In genomic region chr14:79735121-79735520, GRCh38 we compare ENCODE assay signal across 28 cellular contexts.
"Had no signal": no experiment of that assay in that cellular context is flagged by ENCODE, and none has a peak within 500 bp of the region (broad histone marks: within the 10 kb centered on the region; RNA-seq: fewer than 3 reads in every experiment).

No MANE protein-coding gene starts in this region.

- H3K4me3 ChIP-seq: colonic mucosa, coronary artery, dorsolateral prefrontal cortex, esophagus muscularis mucosa, esophagus squamous epithelium, gastrocnemius medialis, gastroesophageal sphincter, heart left ventricle had no signal

- DNase-seq: colonic mucosa; cortex of kidney; dermis blood vessel endothelial cell; dorsolateral prefrontal cortex; effector CD4-positive, alpha-beta T cell; effector CD8-positive, alpha-beta T cell; effector memory CD4-positive, alpha-beta T cell; effector memory CD8-positive, alpha-beta T cell; endodermal cell; erythroblast; esophagus squamous epithelium; foreskin fibroblast; foreskin keratinocyte; foreskin melanocyte; gastrocnemius medialis; glutamatergic neuron; head of caudate nucleus; heart left ventricle had no signal

- ATAC-seq: effector memory CD8-positive, alpha-beta T cell; esophagus mucosa; foreskin keratinocyte; gastrocnemius medialis; gastroesophageal sphincter; heart left ventricle had no signal

- FAIRE-seq: colon, endometrium, endothelial cell of umbilical vein, frontal cortex had no signal

- H3K9me3 ChIP-seq: colonic mucosa, gastrocnemius medialis had no signal

- H3K27me3 ChIP-seq: colonic mucosa, dorsolateral prefrontal cortex, esophagus muscularis mucosa, foreskin keratinocyte, gastrocnemius medialis, gastroesophageal sphincter, heart left ventricle had no signal

- H3K27me3 Mint-ChIP-seq: dendritic cell treated with granulocyte-macrophage colony-stimulating factor and Interleukin-4, amounts not matched to agents 40 ng/mL and 50 ng/mL, for 4 days; effector memory CD8-positive, alpha-beta T cell had no signal

- H3K36me3 ChIP-seq: colonic mucosa, esophagus muscularis mucosa, esophagus squamous epithelium, gastrocnemius medialis, heart left ventricle had no signal

- H3K27ac ChIP-seq: colonic mucosa, coronary artery, epithelial cell of prostate, esophagus muscularis mucosa, esophagus squamous epithelium, foreskin keratinocyte, gastrocnemius medialis, gastroesophageal sphincter, heart left ventricle had no signal

- H3K27ac Mint-ChIP-seq: dendritic cell treated with granulocyte-macrophage colony-stimulating factor and Interleukin-4, amounts not matched to agents 40 ng/mL and 50 ng/mL, for 4 days; effector memory CD8-positive, alpha-beta T cell; endodermal cell had no signal

- H3K4me1 ChIP-seq: colonic mucosa, esophagus squamous epithelium, foreskin keratinocyte, gastrocnemius medialis, gastroesophageal sphincter, heart left ventricle had no signal

- H3K4me3 Mint-ChIP-seq: dendritic cell treated with granulocyte-macrophage colony-stimulating factor and Interleukin-4, amounts not matched to agents 40 ng/mL and 50 ng/mL, for 4 days; effector memory CD8-positive, alpha-beta T cell; endodermal cell had no signal
